ENCODE assay signal across 13 cellular contexts in the genomic region with DNA sequence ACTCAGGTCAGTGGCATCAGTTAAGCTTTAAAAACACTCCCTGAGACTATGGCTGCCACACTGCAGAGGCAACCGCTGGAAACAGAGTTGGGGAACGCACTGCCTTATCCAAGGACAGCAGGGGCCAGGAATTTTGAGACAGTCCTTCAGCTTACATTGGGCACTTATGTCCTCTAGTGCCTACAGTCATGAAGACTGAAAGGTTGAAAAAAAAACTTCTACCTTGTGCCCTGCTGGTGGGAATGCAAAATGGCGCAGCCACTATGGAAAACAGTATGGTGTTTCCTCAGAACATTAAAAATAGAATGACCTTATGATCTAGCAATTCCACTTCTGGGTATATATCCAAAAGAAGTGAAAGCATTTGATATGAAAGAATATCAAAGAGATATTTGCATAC. TPM values are rescaled to one million over a fixed set of nuclear protein-coding genes. Genes with fewer than 3 reads are reported as not detected.
DNase-seq lines count a peak whose midpoint lies in the region; ATAC-seq and TF ChIP-seq lines count a peak whose summit lies in the region.
"Had no signal": no experiment of that assay in that cellular context is flagged by ENCODE, and none has a peak within 500 bp of the region (broad histone marks: within the 10 kb centered on the region; RNA-seq: fewer than 3 reads in every experiment).

No MANE protein-coding gene starts in this region.

- H3K27ac ChIP-seq in breast epithelium, result no peak overlapping the region
- no peak overlapping the region for H3K27ac ChIP-seq in foreskin keratinocyte
- H3K27ac ChIP-seq in thoracic aorta, result peak overlapping the region in 1 of 2 donors; percentile 96
- no peak overlapping the region for H3K27ac ChIP-seq in thyroid gland
- H3K27ac ChIP-seq: testis had no signal

- H3K4me3 ChIP-seq in breast epithelium (no peak overlapping the region), astrocyte of the spinal cord (ENCODE audit: low read depth, low read length) (no peak overlapping the region), thoracic aorta (no peak overlapping the region), thyroid gland (replicated peaks in 1 of 3) (no peak overlapping the region)
- H3K4me3 ChIP-seq: testis had no signal

- ATAC-seq in foreskin keratinocyte (no peak), thoracic aorta (ENCODE audit: insufficient number of reproducible peaks, low FRiP score, low read depth) (no peak)
- no peak for ATAC-seq in activated CD8-positive, alpha-beta T cell treated with anti-CD3 and anti-CD28 coated beads for 36 hours
- ATAC-seq: activated CD4-positive, alpha-beta T cell treated with anti-CD3 and anti-CD28 coated beads for 36 hours; T-cell had no signal

- H3K4me3 Mint-ChIP-seq in MCF 10A (ENCODE audit: unreplicated experiment), result no peak overlapping the region
- H3K4me3 Mint-ChIP-seq in activated CD8-positive, alpha-beta T cell treated with anti-CD3 and anti-CD28 coated beads for 36 hours, result no peak overlapping the region
- H3K4me3 Mint-ChIP-seq: activated CD4-positive, alpha-beta T cell treated with anti-CD3 and anti-CD28 coated beads for 36 hours; T-cell had no signal

- no peaks in the 10 kb centered on the region for H3K27me3 Mint-ChIP-seq in MCF 10A (ENCODE audit: insufficient read depth, unreplicated experiment)
- H3K27me3 Mint-ChIP-seq in activated CD8-positive, alpha-beta T cell treated with anti-CD3 and anti-CD28 coated beads for 36 hours, result peaks cover 3% of the 10 kb centered on the region

- POLR2A ChIA-PET in MCF 10A (lab: Yijun Ruan, JAX), result no interaction called here
- POLR2A ChIA-PET in activated CD8-positive, alpha-beta T cell treated with anti-CD3 and anti-CD28 coated beads for 36 hours (lab: Charles Lee), result no interaction called here

- intact Hi-C loops in MCF 10A (cut with micrococcal nuclease) (no loop called here), breast epithelium (cut with DNase I; ENCODE audit: low total_unique reads) (no loop called here), thyroid gland (cut with DNase I) (no loop called here)
- intact Hi-C loops in activated CD8-positive, alpha-beta T cell treated with anti-CD3 and anti-CD28 coated beads for 36 hours (cut with micrococcal nuclease), result no loop called here

- DNase-seq in MCF 10A (ENCODE audit: unreplicated experiment) (no peak), breast epithelium (ENCODE audit: low spot score in 2 of 2) (no peak), astrocyte of the spinal cord (ENCODE audit: low read depth, low spot score) (no peak), foreskin keratinocyte (no peak), thoracic aorta (ENCODE audit: low spot score) (no peak), thyroid gland (no peak)
- no peak for DNase-seq in activated CD8-positive, alpha-beta T cell treated with anti-CD3 and anti-CD28 coated beads for 36 hours
- no peak for DNase-seq in stimulated activated CD4-positive, alpha-beta T cell treated with anti-CD3 and anti-CD28 coated beads, Interleukin-12 subunit alpha, Interleukin-12 subunit beta, amount 100 ng/mL, for 4 hours
- DNase-seq: activated CD4-positive, alpha-beta T cell treated with anti-CD3 and anti-CD28 coated beads for 36 hours; NCI-H1105 treated with DMSO at 0.1 percent for 48 hours; NCI-H446; T-cell; testis had no signal

- 89 to 99% methylated on average over 3 of the region's 3 CpGs for WGBS in thyroid gland, 2 donors

- TF ChIP-seq POLR2A in breast epithelium (IDR thresholded peaks at IDR 0.05) (no peak), thyroid gland (IDR thresholded peaks at IDR 0.05) (no peak)

- no peaks in the 10 kb centered on the region for H3K9me3 Mint-ChIP-seq in MCF 10A (ENCODE audit: unreplicated experiment)
- H3K9me3 Mint-ChIP-seq in activated CD8-positive, alpha-beta T cell treated with anti-CD3 and anti-CD28 coated beads for 36 hours, result no peaks in the 10 kb centered on the region
- H3K9me3 Mint-ChIP-seq: T-cell had no signal

- H3K9me3 ChIP-seq in breast epithelium (no peaks in the 10 kb centered on the region), thoracic aorta (no peaks in the 10 kb centered on the region), thyroid gland (no peaks in the 10 kb centered on the region)
- H3K9me3 ChIP-seq: testis had no signal

- H3K36me3 ChIP-seq in breast epithelium, result no peaks in the 10 kb centered on the region
- no peaks in the 10 kb centered on the region for H3K36me3 ChIP-seq in thoracic aorta
- H3K36me3 ChIP-seq in thyroid gland, result no peaks in the 10 kb centered on the region

- H3K4me1 ChIP-seq in breast epithelium (peaks cover 0 to 5% of the 10 kb centered on the region in 2 donors), foreskin keratinocyte (peaks cover 44% of the 10 kb centered on the region), thoracic aorta (ENCODE audit: control insufficient read depth in 1 of 2, low read depth in 2 of 2) (peaks cover 7 to 62% of the 10 kb centered on the region in 2 donors), thyroid gland (peaks cover 5% of the 10 kb centered on the region in 2 donors)

- no peaks in the 10 kb centered on the region for H3K36me3 Mint-ChIP-seq in MCF 10A (ENCODE audit: insufficient read depth, unreplicated experiment)
- no peaks in the 10 kb centered on the region for H3K36me3 Mint-ChIP-seq in activated CD8-positive, alpha-beta T cell treated with anti-CD3 and anti-CD28 coated beads for 36 hours (ENCODE audit: low read depth)
- H3K36me3 Mint-ChIP-seq: T-cell had no signal

- in situ Hi-C loops in astrocyte of the spinal cord (cut with HindIII; ENCODE audit: low sequenced_read_pairs), result no loop called here

- BruUV-seq in MCF 10A (replicated peaks; lab: Mats Ljungman, UMichigan), result no TSS peak

- CTCF ChIA-PET in MCF 10A (lab: Yijun Ruan, JAX), result interaction anchor here (1.2 kb wide), 1 partner anchor 9 kb away, joined by 3 read pairs; no protein-coding TSS in a partner anchor
- CTCF ChIA-PET in activated CD8-positive, alpha-beta T cell treated with anti-CD3 and anti-CD28 coated beads for 36 hours (lab: Charles Lee), result interaction anchor here (1.2 kb wide), 1 partner anchor 12 kb away, joined by 4 read pairs; no protein-coding TSS in a partner anchor

- H3K4me1 Mint-ChIP-seq in MCF 10A (ENCODE audit: insufficient read depth, unreplicated experiment), result peaks cover 38% of the 10 kb centered on the region
- peaks cover 6% of the 10 kb centered on the region for H3K4me1 Mint-ChIP-seq in activated CD8-positive, alpha-beta T cell treated with anti-CD3 and anti-CD28 coated beads for 36 hours (ENCODE audit: low read depth)

- H3K27me3 ChIP-seq in breast epithelium (no peaks in the 10 kb centered on the region), foreskin keratinocyte (no peaks in the 10 kb centered on the region), thoracic aorta (replicated peaks; ENCODE audit: insufficient read depth) (no peaks in the 10 kb centered on the region), thyroid gland (no peaks in the 10 kb centered on the region)
- H3K27me3 ChIP-seq: testis had no signal

- TF ChIP-seq CTCF in MCF 10A (IDR thresholded peaks at IDR 0.05; ENCODE audit: unreplicated experiment), result peak; percentile 6
- peak in 1 of 3 donors; percentile 9 for TF ChIP-seq CTCF in breast epithelium (IDR thresholded peaks at IDR 0.05)
- TF ChIP-seq CTCF in astrocyte of the spinal cord (IDR thresholded peaks at IDR 0.05; ENCODE audit: low read depth, low read length), result peak; percentile 22
- peak; percentile 44 for TF ChIP-seq CTCF in foreskin keratinocyte (conservative IDR thresholded peaks at IDR 0.05)
- peak; percentile 19 for TF ChIP-seq CTCF in thoracic aorta (IDR thresholded peaks at IDR 0.05)
- TF ChIP-seq CTCF in activated CD8-positive, alpha-beta T cell treated with anti-CD3 and anti-CD28 coated beads for 36 hours (IDR thresholded peaks at IDR 0.05), result no peak
- TF ChIP-seq CTCF in thyroid gland (IDR thresholded peaks at IDR 0.05), result no peak

- H3K27ac Mint-ChIP-seq in MCF 10A (ENCODE audit: low read depth, unreplicated experiment), result no peak overlapping the region
- H3K27ac Mint-ChIP-seq in activated CD8-positive, alpha-beta T cell treated with anti-CD3 and anti-CD28 coated beads for 36 hours, result no peak overlapping the region
- H3K27ac Mint-ChIP-seq: activated CD4-positive, alpha-beta T cell treated with anti-CD3 and anti-CD28 coated beads for 36 hours; T-cell had no signal

RNA-seq across cellular contexts. Expression of a gene that starts 19.6 kb away (rescaled TPM):
- 0.25 and 0.33 TPM in 2 replicates for total RNA-seq in MCF 10A (2022)
- total RNA-seq in breast epithelium, result 10 to 100 TPM; 18.2 to 88.5 (median 87.1) TPM
- total RNA-seq in foreskin keratinocyte, result 271 and 323 TPM in 2 replicates
- 197 and 257 TPM in 2 replicates for polyA plus RNA-seq in foreskin keratinocyte
- 100 to 1,000 TPM; 732 to 847 TPM for total RNA-seq in thoracic aorta
- not detected for total RNA-seq in activated CD8-positive, alpha-beta T cell treated with anti-CD3 and anti-CD28 coated beads for 36 hours
- 10 to 100 TPM; 15.1 to 72.0 (median 27.3) TPM for total RNA-seq in thyroid gland
- total RNA-seq: activated CD4-positive, alpha-beta T cell treated with anti-CD3 and anti-CD28 coated beads for 36 hours had no signal

Comparison
In these comparisons a context has a peak if more than half of its experiments do, and no peak if none do; other contexts are left out.
1. RNA of a gene that starts 19.6 kb away (total RNA-seq): 732 to 847 TPM in thoracic aorta, 271 to 323 TPM in foreskin keratinocyte, 18.2 to 88.5 TPM in breast epithelium and 15.1 to 72.0 TPM in thyroid gland; 0.25 to 0.33 TPM in MCF 10A and not detected in activated CD8-positive, alpha-beta T cell treated with anti-CD3 and anti-CD28 coated beads for 36 hours; every median in the first group is over 10 times any median in the second.
2. CTCF ChIP-seq: peak in MCF 10A (single experiment), astrocyte of the spinal cord (single experiment), foreskin keratinocyte (single experiment) and thoracic aorta (single experiment); none in activated CD8-positive, alpha-beta T cell treated with anti-CD3 and anti-CD28 coated beads for 36 hours (single experiment) and thyroid gland (0 of 6).